Comparison of ENCODE assay signal across 1 cellular context in genomic region chr10:108783897-108784296, GRCh38.
TF ChIP-seq lines count a peak whose summit lies in the region.

No MANE protein-coding gene starts in this region.

TF ChIP-seq in HCT116, 20 proteins besides CTCF, POLR2A, EP300 and RAD21 (continued from another document):
- no peak for TF ChIP-seq ZBTB33 (IDR thresholded peaks at IDR 0.05; ENCODE audit: extremely low read depth, insufficient replicate concordance, low read length)
